21 cellular contexts compared by ENCODE assay signal in genomic region chr2:9222246-9222898, GRCh38. TPM values are rescaled to one million over a fixed set of nuclear protein-coding genes. Genes with fewer than 3 reads are reported as not detected.
DNase-seq lines count a peak whose midpoint lies in the region; ATAC-seq and TF ChIP-seq lines count a peak whose summit lies in the region.
"Had no signal": no experiment of that assay in that cellular context is flagged by ENCODE, and none has a peak within 500 bp of the region (broad histone marks: within the 10 kb centered on the region; RNA-seq: fewer than 3 reads in every experiment).

No MANE protein-coding gene starts in this region.

- H3K36me3 ChIP-seq in osteoblast (ENCODE audit: insufficient read depth, low read length) (no peaks in the 10 kb centered on the region), uterus (no peaks in the 10 kb centered on the region)
- H3K36me3 ChIP-seq: neutrophil, SJCRH30, stomach had no signal

- no peak overlapping the region for H3K4me2 ChIP-seq in osteoblast (ENCODE audit: insufficient read depth, low read length)

- H3K4me1 ChIP-seq in osteoblast (ENCODE audit: insufficient read depth, low read length) (peaks cover 37% of the 10 kb centered on the region), uterus (no peaks in the 10 kb centered on the region)
- H3K4me1 ChIP-seq: SJCRH30 had no signal

- H3K27ac Mint-ChIP-seq in glutamatergic neuron (ENCODE audit: unreplicated experiment) = peak overlapping the region; percentile 28
- H3K27ac Mint-ChIP-seq: activated CD8-positive, alpha-beta T cell treated with anti-CD3 and anti-CD28 coated beads, Interleukin-2, amount 10 ng/mL, durations not matched to agents 7 days and 5 days; activated naive CD4-positive, alpha-beta T cell treated with anti-CD3 and anti-CD28 coated beads, Interleukin-2, amount 50 U/mL, for 72 hours; activated T-cell treated with anti-CD3 and anti-CD28 coated beads, Interleukin-2, amount 50 U/mL, for 72 hours; T-helper 1 cell treated with Interleukin-12 subunit alpha and Interleukin-12 subunit beta and Interleukin-4 antibody, amounts not matched to agents 30 μg/mL and 1 μg/mL, for 36 hours had no signal

- intact Hi-C loops in uterus (cut with DNase I; ENCODE audit: low total_unique reads) = no loop called here

- peaks cover 4% of the 10 kb centered on the region for H3K9me3 Mint-ChIP-seq in glutamatergic neuron (ENCODE audit: unreplicated experiment)
- H3K9me3 Mint-ChIP-seq: activated naive CD4-positive, alpha-beta T cell treated with anti-CD3 and anti-CD28 coated beads, Interleukin-2, amount 50 U/mL, for 72 hours; activated T-cell treated with anti-CD3 and anti-CD28 coated beads, Interleukin-2, amount 50 U/mL, for 72 hours; T-helper 1 cell treated with Interleukin-12 subunit alpha and Interleukin-12 subunit beta and Interleukin-4 antibody, amounts not matched to agents 30 μg/mL and 1 μg/mL, for 36 hours had no signal

- peaks cover 35% of the 10 kb centered on the region for H3K4me1 Mint-ChIP-seq in glutamatergic neuron (ENCODE audit: low read depth, unreplicated experiment)

- TF ChIP-seq POLR2A in uterus (IDR thresholded peaks at IDR 0.05) = no peak

- H2AFZ ChIP-seq in osteoblast (ENCODE audit: low read length) = no peak overlapping the region

- H3K27ac ChIP-seq in osteoblast (ENCODE audit: low read depth, low read length) (peak overlapping the region; percentile 48), uterus (peak overlapping the region; percentile 60 to 61)
- H3K27ac ChIP-seq: neutrophil, SJCRH30 had no signal

- H3K79me2 ChIP-seq in osteoblast (ENCODE audit: insufficient read depth, low read length) = peaks cover 100% of the 10 kb centered on the region

- H3K4me3 ChIP-seq in osteoblast (ENCODE audit: insufficient read depth, low read length) = no peak overlapping the region
- no peak overlapping the region for H3K4me3 ChIP-seq in uterus
- H3K4me3 ChIP-seq: SJCRH30, stomach had no signal

- in situ Hi-C loops in GM13976 (cut with MboI; ENCODE audit: low sequenced_read_pairs, unreplicated experiment) = no loop called here

- DNase-seq in astrocyte of the hippocampus (ENCODE audit: low read depth, low spot score) (peak; percentile 66), glutamatergic neuron (no peak), osteoblast (ENCODE audit: insufficient read length, low spot score, missing footprints) (no peak), uterus (no peak), GM13976 (ENCODE audit: low spot score) (no peak)
- DNase-seq in central memory CD4-positive, alpha-beta T cell = no peak
- DNase-seq: activated CD8-positive, alpha-beta T cell treated with anti-CD3 and anti-CD28 coated beads, Interleukin-2, amount 10 ng/mL, durations not matched to agents 7 days and 5 days; activated T-cell treated with anti-CD3 and anti-CD28 coated beads, Interleukin-2, amount 50 U/mL, for 72 hours; COR-L47; H7; midbrain; MM.1S; NCI-H187; NCI-H226; SJCRH30; stimulated activated CD4-positive, alpha-beta T cell treated with anti-CD3 and anti-CD28 coated beads, Interleukin-2, amount 100 ng/mL, for 48 hours; stomach had no signal

- H3K9me3 ChIP-seq in osteoblast (ENCODE audit: low read depth, low read length) = no peaks in the 10 kb centered on the region
- no peaks in the 10 kb centered on the region for H3K9me3 ChIP-seq in uterus
- H3K9me3 ChIP-seq: neutrophil, stomach had no signal

- H3K4me3 Mint-ChIP-seq in glutamatergic neuron (ENCODE audit: unreplicated experiment) = no peak overlapping the region
- H3K4me3 Mint-ChIP-seq: activated CD8-positive, alpha-beta T cell treated with anti-CD3 and anti-CD28 coated beads, Interleukin-2, amount 10 ng/mL, durations not matched to agents 7 days and 5 days; activated T-cell treated with anti-CD3 and anti-CD28 coated beads, Interleukin-2, amount 50 U/mL, for 72 hours; T-helper 1 cell treated with Interleukin-12 subunit alpha and Interleukin-12 subunit beta and Interleukin-4 antibody, amounts not matched to agents 30 μg/mL and 1 μg/mL, for 36 hours had no signal

- ATAC-seq in GM21423 (IDR thresholded peaks at IDR 0.05; ENCODE audit: unreplicated experiment) = no peak
- ATAC-seq: activated CD8-positive, alpha-beta T cell treated with anti-CD3 and anti-CD28 coated beads, Interleukin-2, amount 10 ng/mL, durations not matched to agents 7 days and 5 days; activated naive CD4-positive, alpha-beta T cell treated with anti-CD3 and anti-CD28 coated beads, Interleukin-2, amount 50 U/mL, for 72 hours; activated T-cell treated with anti-CD3 and anti-CD28 coated beads, Interleukin-2, amount 50 U/mL, for 72 hours had no signal

- peaks cover 6% of the 10 kb centered on the region for H3K27me3 Mint-ChIP-seq in glutamatergic neuron (ENCODE audit: unreplicated experiment)

- H4K20me1 ChIP-seq in osteoblast (ENCODE audit: insufficient read depth, low read length) = peaks cover 16% of the 10 kb centered on the region

- TF ChIP-seq CTCF in glutamatergic neuron (IDR thresholded peaks at IDR 0.05; ENCODE audit: partially characterized antibody, unreplicated experiment) = no peak
- no peak for TF ChIP-seq CTCF in osteoblast (IDR thresholded peaks at IDR 0.05; ENCODE audit: extremely low read depth, low read depth, low read length)
- no peak for TF ChIP-seq CTCF in uterus (IDR thresholded peaks at IDR 0.05)
- no peak for TF ChIP-seq CTCF in GM13976 (IDR thresholded peaks at IDR 0.05; ENCODE audit: borderline replicate concordance, control extremely low read depth, extremely low read depth, insufficient read depth, missing control alignments)

- H3K27me3 ChIP-seq in osteoblast (ENCODE audit: insufficient read depth, low read length) = no peaks in the 10 kb centered on the region
- no peaks in the 10 kb centered on the region for H3K27me3 ChIP-seq in uterus
- H3K27me3 ChIP-seq: neutrophil, SJCRH30, stomach had no signal

- peaks cover 3% of the 10 kb centered on the region for H3K36me3 Mint-ChIP-seq in glutamatergic neuron (ENCODE audit: unreplicated experiment)
- H3K36me3 Mint-ChIP-seq: activated naive CD4-positive, alpha-beta T cell treated with anti-CD3 and anti-CD28 coated beads, Interleukin-2, amount 50 U/mL, for 72 hours had no signal

RNA-seq across cellular contexts. Expression of gene ASAP2, which starts 15.8 kb away (rescaled TPM):
- total RNA-seq in glutamatergic neuron (ENCODE audit: unreplicated experiment) = 49.6 TPM
- total RNA-seq in osteoblast = 56.0 and 66.2 TPM in 2 replicates
- total RNA-seq in uterus = 10 to 100 TPM; 24.3 to 55.5 (median 31.3) TPM
- total RNA-seq: activated CD8-positive, alpha-beta T cell treated with anti-CD3 and anti-CD28 coated beads, Interleukin-2, amount 10 ng/mL, durations not matched to agents 7 days and 5 days had no signal
